ENCODE assay signal across 22 cellular contexts in genomic region chr1:156777573-156777972, GRCh38.
DNase-seq lines count a peak whose midpoint lies in the region; ATAC-seq and TF ChIP-seq lines count a peak whose summit lies in the region.
"Had no signal": no experiment of that assay in that cellular context is flagged by ENCODE, and none has a peak within 500 bp of the region (broad histone marks: within the 10 kb centered on the region; RNA-seq: fewer than 3 reads in every experiment).

No MANE protein-coding gene starts in this region.

- peaks cover 95% of the 10 kb centered on the region for H3K79me2 ChIP-seq in Loucy (ENCODE audit: insufficient read depth, low read length)

- no peaks in the 10 kb centered on the region for H3F3A ChIP-seq in Loucy (ENCODE audit: low read depth)

- H3K4me1 Mint-ChIP-seq in activated naive CD4-positive, alpha-beta T cell treated with anti-CD3 and anti-CD28 coated beads, Interleukin-2, amount 50 U/mL, for 24 hours = peaks cover 57% of the 10 kb centered on the region
- peaks cover 38 to 52% of the 10 kb centered on the region in 2 donors for H3K4me1 Mint-ChIP-seq in effector memory CD8-positive, alpha-beta T cell (ENCODE audit: low read depth in 2 of 2)
- peaks cover 58% of the 10 kb centered on the region for H3K4me1 Mint-ChIP-seq in stimulated activated effector memory CD8-positive, alpha-beta T cell treated with anti-CD3 and anti-CD28 coated beads, Interleukin-12 subunit alpha, Interleukin-12 subunit beta, amount 100 ng/mL, for 72 hours

- no peaks in the 10 kb centered on the region for H3K9me3 ChIP-seq in Loucy (ENCODE audit: insufficient read depth, low read depth, low read length)
- H3K9me3 ChIP-seq: esophagus muscularis mucosa, HAP-1, SJCRH30, tibial nerve had no signal

- peaks cover 66% of the 10 kb centered on the region for H4K20me1 ChIP-seq in Loucy (ENCODE audit: insufficient read depth, low read length, poor library complexity, severe bottlenecking)

- H2AFZ ChIP-seq in Loucy (ENCODE audit: low read length) = no peak overlapping the region

- H3K4me3 Mint-ChIP-seq in activated naive CD4-positive, alpha-beta T cell treated with anti-CD3 and anti-CD28 coated beads, Interleukin-2, amount 50 U/mL, for 24 hours = no peak overlapping the region
- no peak overlapping the region for H3K4me3 Mint-ChIP-seq in effector memory CD8-positive, alpha-beta T cell
- no peak overlapping the region for H3K4me3 Mint-ChIP-seq in stimulated activated effector memory CD8-positive, alpha-beta T cell treated with anti-CD3 and anti-CD28 coated beads, Interleukin-12 subunit alpha, Interleukin-12 subunit beta, amount 100 ng/mL, for 72 hours
- H3K4me3 Mint-ChIP-seq: stimulated activated naive CD8-positive, alpha-beta T cell treated with anti-CD3 and anti-CD28 coated beads, Interleukin-15, amount 100 ng/mL, for 72 hours had no signal

- DNase-seq in activated naive CD4-positive, alpha-beta T cell treated with anti-CD3 and anti-CD28 coated beads, Interleukin-2, amount 50 U/mL, for 16 hours = no peak
- no peak for DNase-seq in effector memory CD8-positive, alpha-beta T cell
- DNase-seq in stimulated activated effector memory CD8-positive, alpha-beta T cell treated with anti-CD3 and anti-CD28 coated beads, Interleukin-12 subunit alpha, Interleukin-12 subunit beta, amount 100 ng/mL, for 72 hours (ENCODE audit: low spot score in 2 of 2) = no peak
- DNase-seq in DMS79 (lab: John Stamatoyannopoulos, UW) = no peak
- DNase-seq in GM10266 (ENCODE audit: extremely low spot score) = no peak
- DNase-seq: activated CD4-positive, alpha-beta T cell treated with anti-CD3 and anti-CD28 coated beads, Interleukin-2, amount 50 U/mL, for 48 hours; DMS153; effector CD8-positive, alpha-beta T cell; hippocampal formation; MM.1S; NCI-H1436; NCI-H524; SJCRH30; stimulated activated naive CD8-positive, alpha-beta T cell treated with anti-CD3 and anti-CD28 coated beads, Interleukin-15, amount 100 ng/mL, for 72 hours; WERI-Rb-1 had no signal

- peaks cover 37% of the 10 kb centered on the region for H3K4me1 ChIP-seq in Loucy (ENCODE audit: insufficient read depth, low read length, poor library complexity, severe bottlenecking)
- H3K4me1 ChIP-seq: SJCRH30 had no signal

- TF ChIP-seq CTCF in Loucy (conservative IDR thresholded peaks at IDR 0.05; ENCODE audit: low read length) = no peak
- TF ChIP-seq CTCF in GM10266 (IDR thresholded peaks at IDR 0.05; ENCODE audit: control insufficient read depth, insufficient read depth, low read depth, missing control alignments) = no peak

- peak overlapping the region; percentile 2 for H3K4me3 ChIP-seq in Loucy (ENCODE audit: low read length, poor library complexity, severe bottlenecking)
- H3K4me3 ChIP-seq: esophagus muscularis mucosa, HAP-1, SJCRH30, skin epidermis, tibial nerve had no signal

- H3K9me2 ChIP-seq in Loucy (replicated peaks; ENCODE audit: low read depth, low read length) = no peaks in the 10 kb centered on the region

- H3K9ac ChIP-seq in Loucy (ENCODE audit: low read depth, low read length, poor library complexity, severe bottlenecking) = peak overlapping the region; percentile 18

- no peaks in the 10 kb centered on the region for H3K27me3 ChIP-seq in Loucy (ENCODE audit: insufficient read depth, low read length, poor library complexity, severe bottlenecking)
- H3K27me3 ChIP-seq: esophagus muscularis mucosa, SJCRH30, tibial nerve had no signal

- H3K9me3 Mint-ChIP-seq in activated naive CD4-positive, alpha-beta T cell treated with anti-CD3 and anti-CD28 coated beads, Interleukin-2, amount 50 U/mL, for 24 hours = no peaks in the 10 kb centered on the region
- H3K9me3 Mint-ChIP-seq in effector memory CD8-positive, alpha-beta T cell = no peaks in the 10 kb centered on the region
- H3K9me3 Mint-ChIP-seq in stimulated activated effector memory CD8-positive, alpha-beta T cell treated with anti-CD3 and anti-CD28 coated beads, Interleukin-12 subunit alpha, Interleukin-12 subunit beta, amount 100 ng/mL, for 72 hours = no peaks in the 10 kb centered on the region
- H3K9me3 Mint-ChIP-seq: stimulated activated naive CD8-positive, alpha-beta T cell treated with anti-CD3 and anti-CD28 coated beads, Interleukin-15, amount 100 ng/mL, for 72 hours had no signal

- H3K27me3 Mint-ChIP-seq in activated naive CD4-positive, alpha-beta T cell treated with anti-CD3 and anti-CD28 coated beads, Interleukin-2, amount 50 U/mL, for 24 hours = no peaks in the 10 kb centered on the region
- H3K27me3 Mint-ChIP-seq in effector memory CD8-positive, alpha-beta T cell = no peaks in the 10 kb centered on the region
- H3K27me3 Mint-ChIP-seq: stimulated activated naive CD8-positive, alpha-beta T cell treated with anti-CD3 and anti-CD28 coated beads, Interleukin-15, amount 100 ng/mL, for 72 hours had no signal

- H3K36me3 ChIP-seq in Loucy (ENCODE audit: insufficient read depth, low read length) = peaks cover 19% of the 10 kb centered on the region; the same call in 1 of the 2 replicates

- peaks cover 12% of the 10 kb centered on the region for H3K36me3 Mint-ChIP-seq in activated naive CD4-positive, alpha-beta T cell treated with anti-CD3 and anti-CD28 coated beads, Interleukin-2, amount 50 U/mL, for 24 hours
- peaks cover 24% of the 10 kb centered on the region for H3K36me3 Mint-ChIP-seq in effector memory CD8-positive, alpha-beta T cell (ENCODE audit: insufficient read depth)
- H3K36me3 Mint-ChIP-seq in stimulated activated effector memory CD8-positive, alpha-beta T cell treated with anti-CD3 and anti-CD28 coated beads, Interleukin-12 subunit alpha, Interleukin-12 subunit beta, amount 100 ng/mL, for 72 hours = peaks cover 89% of the 10 kb centered on the region

- ATAC-seq in effector memory CD8-positive, alpha-beta T cell (replicated peaks) = no peak
- no peak for ATAC-seq in stimulated activated effector memory CD8-positive, alpha-beta T cell treated with anti-CD3 and anti-CD28 coated beads, Interleukin-12 subunit alpha, Interleukin-12 subunit beta, amount 100 ng/mL, for 72 hours
- ATAC-seq in GM19397 (IDR thresholded peaks at IDR 0.05; ENCODE audit: unreplicated experiment) = no peak
- ATAC-seq: stimulated activated naive CD8-positive, alpha-beta T cell treated with anti-CD3 and anti-CD28 coated beads, Interleukin-15, amount 100 ng/mL, for 72 hours had no signal

- peak overlapping the region; percentile 12 for H3K27ac Mint-ChIP-seq in activated naive CD4-positive, alpha-beta T cell treated with anti-CD3 and anti-CD28 coated beads, Interleukin-2, amount 50 U/mL, for 24 hours
- peak overlapping the region; percentile 26 to 62 for H3K27ac Mint-ChIP-seq in effector memory CD8-positive, alpha-beta T cell
- peak overlapping the region; percentile 10 for H3K27ac Mint-ChIP-seq in stimulated activated effector memory CD8-positive, alpha-beta T cell treated with anti-CD3 and anti-CD28 coated beads, Interleukin-12 subunit alpha, Interleukin-12 subunit beta, amount 100 ng/mL, for 72 hours

- peak overlapping the region; percentile 57 for H3K4me2 ChIP-seq in Loucy (ENCODE audit: low read depth, low read length, poor library complexity, severe bottlenecking)
